15 cellular contexts compared by ENCODE assay signal in the genomic region with DNA sequence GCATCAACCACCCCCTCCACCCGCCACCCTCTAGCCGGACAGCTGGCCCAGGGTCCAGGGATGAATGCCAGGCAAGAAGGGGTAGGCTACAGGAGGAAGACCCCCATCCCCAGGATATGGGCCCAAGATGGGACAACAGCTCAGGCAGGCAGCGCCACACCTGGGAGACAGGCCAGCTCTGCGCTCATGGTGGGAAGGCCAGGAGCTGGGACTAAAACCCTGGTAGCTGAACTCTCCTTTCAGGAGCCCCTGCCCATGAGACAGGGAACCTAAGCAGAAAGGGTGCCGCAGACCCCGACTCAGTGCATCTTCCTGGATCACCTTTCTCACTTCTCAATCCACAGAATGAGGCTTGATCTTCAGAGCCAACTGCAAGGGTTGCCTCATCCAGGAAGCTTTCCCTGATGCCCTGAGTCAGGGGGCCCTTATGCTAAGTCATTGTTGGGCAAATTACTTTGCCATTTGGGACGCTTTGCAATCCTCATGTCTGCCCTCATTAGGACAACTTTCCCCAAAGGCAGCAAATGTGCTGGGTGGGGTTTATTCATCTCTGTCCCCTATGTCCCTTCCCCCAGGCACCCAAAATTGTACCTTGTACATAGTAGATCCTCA. TPM values are rescaled to one million over a fixed set of nuclear protein-coding genes. Genes with fewer than 3 reads are reported as not detected.
DNase-seq lines count a peak whose midpoint lies in the region; ATAC-seq, FAIRE-seq and TF ChIP-seq lines count a peak whose summit lies in the region.
"Had no signal": no experiment of that assay in that cellular context is flagged by ENCODE, and none has a peak within 500 bp of the region (broad histone marks: within the 10 kb centered on the region; RNA-seq: fewer than 3 reads in every experiment).

No MANE protein-coding gene starts in this region.

- no peaks in the 10 kb centered on the region for H3K9me3 Mint-ChIP-seq in astrocyte (ENCODE audit: unreplicated experiment)
- no peaks in the 10 kb centered on the region for H3K9me3 Mint-ChIP-seq in activated T-helper 17 cell treated with anti-CD3 and anti-CD28 coated beads, Interleukin-2, amount 50 U/mL, for 72 hours
- H3K9me3 Mint-ChIP-seq: CD14-positive monocyte had no signal

- H3K4me2 ChIP-seq in GM23248 (ENCODE audit: unreplicated experiment) (peak overlapping the region; percentile 57), astrocyte (ENCODE audit: low read length) (peak overlapping the region; percentile 65), hepatocyte (no peak overlapping the region), skeletal muscle satellite cell (ENCODE audit: low read length) (peak overlapping the region; percentile 70)

- DNase-seq in GM23248 (peak; percentile 88), astrocyte (ENCODE audit: low read depth) (no peak), hepatocyte (ENCODE audit: low spot score) (no peak), NCI-H1417 treated with DMSO at 0.1 percent for 48 hours (lab: John Stamatoyannopoulos, UW) (no peak), C1 segment of cervical spinal cord (lab: John Stamatoyannopoulos, UW) (no peak)
- DNase-seq: activated naive CD4-positive, alpha-beta T cell treated with anti-CD3 and anti-CD28 coated beads, Interleukin-2, amount 50 U/mL, for 16 hours; GDM1; NCI-H1092 treated with DMSO at 0.1 percent for 48 hours; stimulated activated CD4-positive, alpha-beta T cell treated with anti-CD3 and anti-CD28 coated beads, Interleukin-2, amount 100 ng/mL, for 24 hours had no signal

- H3K27ac Mint-ChIP-seq in astrocyte (ENCODE audit: unreplicated experiment), result peak overlapping the region; percentile 69
- H3K27ac Mint-ChIP-seq in activated T-helper 17 cell treated with anti-CD3 and anti-CD28 coated beads, Interleukin-2, amount 50 U/mL, for 72 hours, result no peak overlapping the region

- H3K9me3 ChIP-seq in GM23248 (ENCODE audit: low read depth) (no peaks in the 10 kb centered on the region), astrocyte (ENCODE audit: insufficient read depth, low read depth, low read length) (no peaks in the 10 kb centered on the region), hepatocyte (ENCODE audit: low read depth) (no peaks in the 10 kb centered on the region), skeletal muscle satellite cell (replicated peaks; ENCODE audit: low read length) (no peaks in the 10 kb centered on the region)

- H3K79me2 ChIP-seq in GM23248 (ENCODE audit: insufficient read depth) (peaks cover 14% of the 10 kb centered on the region), astrocyte (ENCODE audit: insufficient read depth, low read length) (no peaks in the 10 kb centered on the region), hepatocyte (no peaks in the 10 kb centered on the region)

- peak overlapping the region; percentile 7; the same call in 1 of the 2 replicates for H3K4me3 ChIP-seq in GM23248
- H3K4me3 ChIP-seq in astrocyte (ENCODE audit: insufficient read depth, low read depth, low read length), result no peak overlapping the region
- H3K4me3 ChIP-seq in hepatocyte, result no peak overlapping the region
- peak overlapping the region; percentile 6 for H3K4me3 ChIP-seq in skeletal muscle satellite cell (ENCODE audit: low read length)

- H3K9ac ChIP-seq in GM23248 (peak overlapping the region; percentile 80), astrocyte (ENCODE audit: low read length) (peak overlapping the region; percentile 67), skeletal muscle satellite cell (ENCODE audit: low read depth, low read length) (peak overlapping the region; percentile 71)

- H2AFZ ChIP-seq in GM23248, result peak overlapping the region; percentile 6; the same call in 1 of the 2 replicates
- H2AFZ ChIP-seq in astrocyte (ENCODE audit: low read depth, low read length), result no peak overlapping the region
- no peak overlapping the region for H2AFZ ChIP-seq in hepatocyte

- H4K20me1 ChIP-seq in GM23248 (ENCODE audit: insufficient read depth) (no peaks in the 10 kb centered on the region), astrocyte (ENCODE audit: insufficient read depth, low read length) (no peaks in the 10 kb centered on the region), hepatocyte (ENCODE audit: insufficient read depth, poor library complexity, severe bottlenecking) (no peaks in the 10 kb centered on the region)

- in situ Hi-C loops in GM23248 (cut with MboI), result no loop called here

- H3K4me3 Mint-ChIP-seq in astrocyte (ENCODE audit: unreplicated experiment), result no peak overlapping the region
- no peak overlapping the region for H3K4me3 Mint-ChIP-seq in activated T-helper 17 cell treated with anti-CD3 and anti-CD28 coated beads, Interleukin-2, amount 50 U/mL, for 72 hours
- H3K4me3 Mint-ChIP-seq: CD14-positive monocyte had no signal

- no peaks in the 10 kb centered on the region for H3K27me3 ChIP-seq in GM23248 (replicated peaks; ENCODE audit: insufficient read depth)
- no peaks in the 10 kb centered on the region for H3K27me3 ChIP-seq in astrocyte (ENCODE audit: insufficient read depth, low read length)
- no peaks in the 10 kb centered on the region for H3K27me3 ChIP-seq in hepatocyte
- no peaks in the 10 kb centered on the region for H3K27me3 ChIP-seq in skeletal muscle satellite cell (ENCODE audit: control insufficient read depth, insufficient read depth, low read length)

- H3K36me3 ChIP-seq in GM23248 (ENCODE audit: low read depth), result no peaks in the 10 kb centered on the region
- no peaks in the 10 kb centered on the region for H3K36me3 ChIP-seq in astrocyte (ENCODE audit: insufficient read depth, low read length)
- no peaks in the 10 kb centered on the region for H3K36me3 ChIP-seq in hepatocyte (replicated peaks; ENCODE audit: insufficient read depth, low read depth)
- no peaks in the 10 kb centered on the region for H3K36me3 ChIP-seq in skeletal muscle satellite cell (ENCODE audit: insufficient read depth, low read length)

- H3F3A ChIP-seq in GM23248 (ENCODE audit: insufficient read depth), result peaks cover 36% of the 10 kb centered on the region

- no peak for TF ChIP-seq CTCF in astrocyte (IDR thresholded peaks at IDR 0.05; ENCODE audit: insufficient read depth, low read depth, low read length)
- no peak for TF ChIP-seq CTCF in hepatocyte (IDR thresholded peaks at IDR 0.05; ENCODE audit: poor library complexity)

- peaks cover 13% of the 10 kb centered on the region for H3K4me1 Mint-ChIP-seq in astrocyte (ENCODE audit: low read depth, unreplicated experiment)
- no peaks in the 10 kb centered on the region for H3K4me1 Mint-ChIP-seq in activated T-helper 17 cell treated with anti-CD3 and anti-CD28 coated beads, Interleukin-2, amount 50 U/mL, for 72 hours

- H3K9me2 ChIP-seq in GM23248 (ENCODE audit: insufficient read depth), result no peaks in the 10 kb centered on the region
- H3K9me2 ChIP-seq in hepatocyte (replicated peaks; ENCODE audit: insufficient read depth), result no peaks in the 10 kb centered on the region

- H3K4me1 ChIP-seq in GM23248 (ENCODE audit: insufficient read depth) (peaks cover 37% of the 10 kb centered on the region), astrocyte (ENCODE audit: insufficient read depth, low read length) (peaks cover 21% of the 10 kb centered on the region), hepatocyte (ENCODE audit: insufficient read depth) (peaks cover 16% of the 10 kb centered on the region), skeletal muscle satellite cell (ENCODE audit: control insufficient read depth, insufficient read depth, low read length) (peaks cover 31% of the 10 kb centered on the region)

- FAIRE-seq in astrocyte (lab: Jason Lieb, UNC), result no peak
- FAIRE-seq: colon had no signal

- peaks cover 4% of the 10 kb centered on the region for H3K36me3 Mint-ChIP-seq in astrocyte (ENCODE audit: low read depth, unreplicated experiment)
- no peaks in the 10 kb centered on the region for H3K36me3 Mint-ChIP-seq in activated T-helper 17 cell treated with anti-CD3 and anti-CD28 coated beads, Interleukin-2, amount 50 U/mL, for 72 hours (ENCODE audit: low read depth)
- H3K36me3 Mint-ChIP-seq: CD14-positive monocyte had no signal

- 49 to 53% methylated on average over 7 of the region's 7 CpGs for WGBS in GM23248 (ENCODE audit: low coverage in 1 of 2, low lambda C conversion rate in 2 of 2, missing lambda C conversion rate in 2 of 2), 2 experiments
- WGBS in hepatocyte (ENCODE audit: low lambda C conversion rate, missing lambda C conversion rate), result 95% methylated on average over 7 of the region's 7 CpGs

- ATAC-seq in activated T-helper 17 cell treated with anti-CD3 and anti-CD28 coated beads, Interleukin-2, amount 50 U/mL, for 72 hours (replicated peaks), result no peak
- no peak for ATAC-seq in GM21786 (IDR thresholded peaks at IDR 0.05; ENCODE audit: unreplicated experiment)

- peaks cover 10% of the 10 kb centered on the region for H3K27me3 Mint-ChIP-seq in astrocyte (ENCODE audit: low read depth, unreplicated experiment)
- H3K27me3 Mint-ChIP-seq in activated T-helper 17 cell treated with anti-CD3 and anti-CD28 coated beads, Interleukin-2, amount 50 U/mL, for 72 hours, result peaks cover 1% of the 10 kb centered on the region

- H3K27ac ChIP-seq in GM23248 (peak overlapping the region; percentile 94), astrocyte (ENCODE audit: low read depth, low read length) (peak overlapping the region; percentile 80), hepatocyte (peak overlapping the region; percentile 87)

RNA-seq across cellular contexts. Expression of a gene that starts 9.0 kb away (rescaled TPM):
- 9.6 and 10.9 TPM in 2 replicates for total RNA-seq in GM23248 (2014; rRNA removed; shearing (Covaris generic))
- polyA plus RNA-seq in GM23248 (2016; fragmentation: Nextera tagmentation; extraction: Ambion mirVana) (9.2 and 9.6 TPM in 2 replicates), hepatocyte (10.0 and 10.6 TPM in 2 replicates)
- total RNA-seq in astrocyte (3.7 and 4.4 TPM in 2 replicates), hepatocyte (1.9 and 5.9 TPM in 2 replicates)
- 5.1 and 5.9 TPM in 2 replicates for total RNA-seq in skeletal muscle satellite cell (2012; rRNA removed)
- under 1 TPM; 0.52 to 0.74 TPM for total RNA-seq in activated T-helper 17 cell treated with anti-CD3 and anti-CD28 coated beads, Interleukin-2, amount 50 U/mL, for 72 hours

RNA-seq across cellular contexts. Expression of a gene that starts 14.0 kb away (rescaled TPM):
- total RNA-seq in GM23248 (2014; rRNA removed; shearing (Covaris generic)), result not detected in 2 replicates
- 1.9 and 2.1 TPM in 2 replicates for polyA plus RNA-seq in GM23248 (2016; fragmentation: Nextera tagmentation; extraction: Ambion mirVana)
- total RNA-seq in astrocyte, result 0.65 and 0.75 TPM in 2 replicates
- total RNA-seq in hepatocyte, result 0.88 and 3.2 TPM in 2 replicates
- polyA plus RNA-seq in hepatocyte, result 13.4 and 20.1 TPM in 2 replicates
- 0.25 and 1.3 TPM in 2 replicates for total RNA-seq in skeletal muscle satellite cell (2012; rRNA removed)
- total RNA-seq in activated T-helper 17 cell treated with anti-CD3 and anti-CD28 coated beads, Interleukin-2, amount 50 U/mL, for 72 hours, result under 1 TPM in 1 of 2 donors, not detected in 1; 0.19 TPM

RNA-seq across cellular contexts. Expression of a gene that starts 23.6 kb away (rescaled TPM):
- not detected in 2 replicates for total RNA-seq in GM23248 (2014; rRNA removed; shearing (Covaris generic))
- polyA plus RNA-seq in GM23248 (2016; fragmentation: Nextera tagmentation; extraction: Ambion mirVana) (0.19 and 0.36 TPM in 2 replicates), hepatocyte (2.3 and 4.2 TPM in 2 replicates)
- total RNA-seq in astrocyte (0.14 TPM in 1 of 2 replicates, not detected in the other), hepatocyte (0.93 and 1.6 TPM in 2 replicates)
- not detected in 2 replicates for total RNA-seq in skeletal muscle satellite cell (2012; rRNA removed)
- total RNA-seq in activated T-helper 17 cell treated with anti-CD3 and anti-CD28 coated beads, Interleukin-2, amount 50 U/mL, for 72 hours, result 1 to 10 TPM in 1 of 2 donors, under 1 TPM in 1; 0.21 to 1.4 TPM
- total RNA-seq: glomerular endothelial cell had no signal
- polyA plus RNA-seq: CD14-positive monocyte had no signal

Comparison
In these comparisons a context has a peak if more than half of its experiments do, and no peak if none do; other contexts are left out.
1. H3K4me3 ChIP-seq: peak in GM23248 (single experiment) and skeletal muscle satellite cell (single experiment); none in astrocyte (single experiment) and hepatocyte (single experiment).
2. Peak in every context shown above with its lines, with median percentiles within 50 percentile points of each other: H3K27ac ChIP-seq and H3K9ac ChIP-seq.